ENCODE assay signal across 1 cellular context in the genomic region with DNA sequence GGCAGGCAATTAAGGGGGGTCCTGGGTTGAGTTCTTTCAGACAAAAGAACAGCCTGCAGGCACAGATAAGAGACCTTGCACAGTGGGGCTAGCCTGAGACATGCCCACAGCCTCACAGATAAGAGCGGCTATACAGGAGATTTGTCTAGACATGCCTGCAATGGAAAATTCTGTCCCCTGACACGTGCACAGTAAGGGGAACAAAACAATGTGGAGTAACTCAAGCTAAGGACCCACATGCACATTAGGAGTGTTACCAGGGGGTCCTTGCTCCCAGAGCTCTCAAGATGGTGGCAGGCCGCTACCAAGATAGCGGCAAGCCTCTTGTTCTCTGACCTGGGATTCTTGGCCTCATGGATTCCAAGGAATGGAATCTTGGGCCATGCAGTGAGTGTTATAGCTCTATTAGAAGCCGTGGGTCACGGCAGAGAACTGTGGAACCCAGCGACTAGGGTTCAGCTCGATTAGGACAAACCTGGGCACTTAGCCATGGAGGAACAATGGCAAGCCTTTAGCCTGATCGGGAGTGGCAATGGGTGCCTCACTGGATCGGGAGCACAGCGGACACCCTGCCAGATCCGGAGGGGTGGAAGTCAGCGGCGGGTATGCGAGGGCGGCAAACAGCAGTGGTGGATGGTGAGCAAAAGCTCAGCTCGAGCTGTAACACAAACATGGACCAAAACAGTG.
TF ChIP-seq lines count a peak whose summit lies in the region.

No MANE protein-coding gene starts in this region.

TF ChIP-seq in WTC11, 78 proteins besides CTCF, POLR2A, EP300 and RAD21 (continued from another document):
- no peak for TF ChIP-seq ZBTB21 (CRISPR knock-in tag; IDR thresholded peaks at IDR 0.05; ENCODE audit: borderline replicate concordance)
- no peak for TF ChIP-seq NR1H2 (CRISPR knock-in tag; IDR thresholded peaks at IDR 0.05)
- TF ChIP-seq, protein P1, sequence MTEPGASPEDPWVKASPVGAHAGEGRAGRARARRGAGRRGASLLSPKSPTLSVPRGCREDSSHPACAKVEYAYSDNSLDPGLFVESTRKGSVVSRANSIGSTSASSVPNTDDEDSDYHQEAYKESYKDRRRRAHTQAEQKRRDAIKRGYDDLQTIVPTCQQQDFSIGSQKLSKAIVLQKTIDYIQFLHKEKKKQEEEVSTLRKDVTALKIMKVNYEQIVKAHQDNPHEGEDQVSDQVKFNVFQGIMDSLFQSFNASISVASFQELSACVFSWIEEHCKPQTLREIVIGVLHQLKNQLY (CRISPR knock-in tag; IDR thresholded peaks at IDR 0.05) = no peak
- TF ChIP-seq ATF1 (CRISPR knock-in tag; IDR thresholded peaks at IDR 0.05) = no peak
- TF ChIP-seq, protein P2, sequence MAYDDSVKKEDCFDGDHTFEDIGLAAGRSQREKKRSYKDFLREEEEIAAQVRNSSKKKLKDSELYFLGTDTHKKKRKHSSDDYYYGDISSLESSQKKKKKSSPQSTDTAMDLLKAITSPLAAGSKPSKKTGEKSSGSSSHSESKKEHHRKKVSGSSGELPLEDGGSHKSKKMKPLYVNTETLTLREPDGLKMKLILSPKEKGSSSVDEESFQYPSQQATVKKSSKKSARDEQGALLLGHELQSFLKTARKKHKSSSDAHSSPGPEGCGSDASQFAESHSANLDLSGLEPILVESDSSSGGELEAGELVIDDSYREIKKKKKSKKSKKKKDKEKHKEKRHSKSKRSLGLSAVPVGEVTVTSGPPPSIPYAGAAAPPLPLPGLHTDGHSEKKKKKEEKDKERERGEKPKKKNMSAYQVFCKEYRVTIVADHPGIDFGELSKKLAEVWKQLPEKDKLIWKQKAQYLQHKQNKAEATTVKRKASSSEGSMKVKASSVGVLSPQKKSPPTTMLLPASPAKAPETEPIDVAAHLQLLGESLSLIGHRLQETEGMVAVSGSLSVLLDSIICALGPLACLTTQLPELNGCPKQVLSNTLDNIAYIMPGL (CRISPR knock-in tag; IDR thresholded peaks at IDR 0.05) = no peak
- TF ChIP-seq, protein P3, sequence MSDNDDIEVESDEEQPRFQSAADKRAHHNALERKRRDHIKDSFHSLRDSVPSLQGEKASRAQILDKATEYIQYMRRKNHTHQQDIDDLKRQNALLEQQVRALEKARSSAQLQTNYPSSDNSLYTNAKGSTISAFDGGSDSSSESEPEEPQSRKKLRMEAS (CRISPR knock-in tag; IDR thresholded peaks at IDR 0.05) = no peak
